In genomic region chr10:117165557-117166419, GRCh38 we compare ENCODE assay signal across 9 cellular contexts. TPM values are rescaled to one million over a fixed set of nuclear protein-coding genes. Genes with fewer than 3 reads are reported as not detected.
DNase-seq lines count a peak whose midpoint lies in the region; ATAC-seq, FAIRE-seq and TF ChIP-seq lines count a peak whose summit lies in the region.
"Had no signal": no experiment of that assay in that cellular context is flagged by ENCODE, and none has a peak within 500 bp of the region (broad histone marks: within the 10 kb centered on the region; RNA-seq: fewer than 3 reads in every experiment).

No MANE protein-coding gene starts in this region.

- ATAC-seq in HepG2 (peak; percentile 82), upper lobe of right lung (peak; percentile 74)
- ATAC-seq in CD4-positive, alpha-beta T cell (ENCODE audit: poor library complexity) = no peak

- TF ChIP-seq POLR2A in HepG2 (IDR thresholded peaks at IDR 0.05; ENCODE audit: insufficient read depth in 1 of 2, low read depth in 2 of 2, low read length in 2 of 2) = no peak

- H3K4me3 Mint-ChIP-seq in activated naive CD4-positive, alpha-beta T cell treated with anti-CD3 and anti-CD28 coated beads for 36 hours = no peak overlapping the region
- no peak overlapping the region for H3K4me3 Mint-ChIP-seq in CD4-positive, alpha-beta T cell

- H3K27me3 Mint-ChIP-seq in activated naive CD4-positive, alpha-beta T cell treated with anti-CD3 and anti-CD28 coated beads for 36 hours (ENCODE audit: low read depth) = peaks cover 80% of the 10 kb centered on the region
- H3K27me3 Mint-ChIP-seq in CD4-positive, alpha-beta T cell = peaks cover 87% of the 10 kb centered on the region

- peak overlapping the region; percentile 58 for H3K27ac ChIP-seq in caudate nucleus (ENCODE audit: low read depth, low read length)
- H3K27ac ChIP-seq in HepG2 (ENCODE audit: extremely low read length, insufficient read depth, low read length) = no peak overlapping the region
- no peak overlapping the region for H3K27ac ChIP-seq in upper lobe of right lung
- no peak overlapping the region for H3K27ac ChIP-seq in CD4-positive, alpha-beta T cell (ENCODE audit: low read depth, low read length)
- H3K27ac ChIP-seq: epithelial cell of prostate had no signal

- peak overlapping the region; percentile 71 for H3K4me2 ChIP-seq in HepG2 (ENCODE audit: low read depth, low read length)

- 3% methylated on average over 7 of the region's 50 CpGs for WGBS in HepG2 (ENCODE audit: low lambda C conversion rate)

- no peaks in the 10 kb centered on the region for H3K9me3 Mint-ChIP-seq in activated naive CD4-positive, alpha-beta T cell treated with anti-CD3 and anti-CD28 coated beads for 36 hours
- no peaks in the 10 kb centered on the region for H3K9me3 Mint-ChIP-seq in CD4-positive, alpha-beta T cell

- no peaks in the 10 kb centered on the region for H4K20me1 ChIP-seq in HepG2 (ENCODE audit: insufficient read depth, low read length)

- H3K4me3 ChIP-seq in HepG2 (replicated peaks in 1 of 3; ENCODE audit: insufficient read depth in 1 of 3, low read depth in 2 of 3, low read length in 3 of 3) (peak overlapping the region in 1 of 3 experiments; percentile 53; a peak in 1 of 6 replicates), upper lobe of right lung (peak overlapping the region; percentile 35)

- H3K79me2 ChIP-seq in HepG2 (ENCODE audit: insufficient read depth, low read length) = no peaks in the 10 kb centered on the region

- H3K27ac Mint-ChIP-seq in activated naive CD4-positive, alpha-beta T cell treated with anti-CD3 and anti-CD28 coated beads for 36 hours = no peak overlapping the region
- no peak overlapping the region for H3K27ac Mint-ChIP-seq in CD4-positive, alpha-beta T cell

- no peaks in the 10 kb centered on the region for H3K36me3 ChIP-seq in HepG2 (replicated peaks in 1 of 2; ENCODE audit: control insufficient read depth in 1 of 2, insufficient read depth in 2 of 2, low read length in 2 of 2)
- H3K36me3 ChIP-seq in upper lobe of right lung = no peaks in the 10 kb centered on the region

- no peak overlapping the region for H2AFZ ChIP-seq in HepG2 (ENCODE audit: low read length)

- peak; percentile 87 for TF ChIP-seq RAD21 in HepG2 (CRISPR knock-in tag; IDR thresholded peaks at IDR 0.05)

- TF ChIP-seq CTCF in HepG2 (CRISPR knock-in tag; IDR thresholded peaks at IDR 0.05) = peak; percentile 77
- TF ChIP-seq CTCF in upper lobe of right lung (IDR thresholded peaks at IDR 0.05) = peak; percentile 46
- TF ChIP-seq CTCF in CD4-positive, alpha-beta T cell (IDR thresholded peaks at IDR 0.05) = no peak

- BruUV-seq in HepG2 (replicated peaks; lab: Mats Ljungman, UMichigan) = no TSS peak

- CTCF ChIA-PET in activated naive CD4-positive, alpha-beta T cell treated with anti-CD3 and anti-CD28 coated beads for 36 hours (lab: Charles Lee) = interaction anchor here (0.6 to 6.0 kb wide), 10 partner anchors 10 to 582 kb away, joined by 3 to 34 read pairs (median 5); no protein-coding TSS in a partner anchor
- CTCF ChIA-PET in HepG2 (lab: Yijun Ruan, JAX; ENCODE audit: low intra/inter-chr PET ratio, low total read pairs) = interaction anchor here (0.9 to 5.0 kb wide), 2 partner anchors 9 to 369 kb away, joined by 3 to 60 read pairs; no protein-coding TSS in a partner anchor
- CTCF ChIA-PET in CD4-positive, alpha-beta T cell (lab: Charles Lee) = interaction anchor here (2.9 kb wide), 1 partner anchor 9 kb away, joined by 12 read pairs; no protein-coding TSS in a partner anchor

- POLR2A ChIA-PET in HepG2 (lab: Yijun Ruan, JAX) = no interaction called here
- POLR2A ChIA-PET in CD4-positive, alpha-beta T cell (lab: Charles Lee) = interaction anchor here (1.3 kb wide), 1 partner anchor 9 kb away, joined by 4 read pairs; no protein-coding TSS in a partner anchor

- H3K4me1 ChIP-seq in HepG2 (ENCODE audit: insufficient read depth, low read length) = peaks cover 17% of the 10 kb centered on the region
- peaks cover 32% of the 10 kb centered on the region for H3K4me1 ChIP-seq in upper lobe of right lung

- no peaks in the 10 kb centered on the region for H3K9me3 ChIP-seq in HepG2 (ENCODE audit: low read length)
- no peaks in the 10 kb centered on the region for H3K9me3 ChIP-seq in upper lobe of right lung
- H3K9me3 ChIP-seq in CD4-positive, alpha-beta T cell (ENCODE audit: control insufficient read depth, low read length) = no peaks in the 10 kb centered on the region

- in situ Hi-C loops in HepG2 (cut with HindIII; ENCODE audit: extremely low pct_ligation_motif_present, low pct_unique_long_range_greater_than_20kb) = loop anchor here (5.0 to 10.0 kb wide), 2 partner anchors 161 to 368 kb away; partner anchors contain the start of gene SHTN1

- peak; percentile 42 for DNase-seq in activated naive CD4-positive, alpha-beta T cell treated with anti-CD3 and anti-CD28 coated beads for 36 hours
- no peak for DNase-seq in activated naive CD4-positive, alpha-beta T cell (lab: John Stamatoyannopoulos, UW)
- DNase-seq in NCI-H69 (lab: John Stamatoyannopoulos, UW) = peak; percentile 68
- peak in 52 of 61 donors; percentile 7 to 73 (median 43) for DNase-seq in caudate nucleus (lab: John Stamatoyannopoulos, UW)
- no peak for DNase-seq in HepG2 (ENCODE audit: low spot score)
- peak; percentile 75 for DNase-seq in upper lobe of right lung
- DNase-seq in dedifferentiated amniotic fluid mesenchymal stem cell (ENCODE audit: extremely low spot score) = no peak
- no peak for DNase-seq in CD4-positive, alpha-beta T cell

- H3K27me3 ChIP-seq in HepG2 (ENCODE audit: control insufficient read depth in 1 of 2, insufficient read depth in 2 of 2, low read length in 2 of 2) (peaks cover 6 to 90% of the 10 kb centered on the region in 2 experiments), upper lobe of right lung (peaks cover 99% of the 10 kb centered on the region)
- peaks cover 95% of the 10 kb centered on the region for H3K27me3 ChIP-seq in CD4-positive, alpha-beta T cell (ENCODE audit: control insufficient read depth, insufficient read depth, low read length)

- FAIRE-seq in HepG2 (lab: Jason Lieb, UNC) = no peak

- no peak overlapping the region for H3K9ac ChIP-seq in HepG2 (ENCODE audit: insufficient read depth, low read depth, low read length)

- H3K36me3 Mint-ChIP-seq in activated naive CD4-positive, alpha-beta T cell treated with anti-CD3 and anti-CD28 coated beads for 36 hours (ENCODE audit: low read depth) = no peaks in the 10 kb centered on the region
- no peaks in the 10 kb centered on the region for H3K36me3 Mint-ChIP-seq in CD4-positive, alpha-beta T cell (ENCODE audit: low read depth)

- intact Hi-C loops in activated naive CD4-positive, alpha-beta T cell treated with anti-CD3 and anti-CD28 coated beads for 36 hours (cut with micrococcal nuclease) = loop anchor here (10.0 kb wide), 1 partner anchor 379 kb away; the partner anchor contains the start of gene EMX2
- intact Hi-C loops in HepG2 (cut with micrococcal nuclease; ENCODE audit: unreplicated experiment) = loop anchor here (1.0 to 5.0 kb wide), 3 partner anchors 53 to 368 kb away; no protein-coding TSS in a partner anchor
- intact Hi-C loops in upper lobe of right lung (cut with DNase I) = no loop called here
- intact Hi-C loops in CD4-positive, alpha-beta T cell (cut with DNase I, micrococcal nuclease) = no loop called here

- TF ChIP-seq EP300 in HepG2 (IDR thresholded peaks at IDR 0.05; ENCODE audit: low read depth in 2 of 2, low read length in 2 of 2) = no peak
- no peak for TF ChIP-seq EP300 in HepG2 (CRISPR knock-in tag; IDR thresholded peaks at IDR 0.05; ENCODE audit: borderline replicate concordance)

- H3K4me1 Mint-ChIP-seq in activated naive CD4-positive, alpha-beta T cell treated with anti-CD3 and anti-CD28 coated beads for 36 hours (ENCODE audit: low read depth) = peaks cover 51% of the 10 kb centered on the region
- H3K4me1 Mint-ChIP-seq in CD4-positive, alpha-beta T cell (ENCODE audit: low read depth) = peaks cover 47% of the 10 kb centered on the region

RNA-seq across cellular contexts. Expression of gene VAX1, which starts 27.7 kb away (rescaled TPM):
- total RNA-seq in activated naive CD4-positive, alpha-beta T cell treated with anti-CD3 and anti-CD28 coated beads for 36 hours = not detected
- total RNA-seq in HepG2 (2016; rRNA removed; fragmentation: Illumina TruSeq; extraction: Trizol) = not detected in 2 replicates
- not detected in 2 replicates for total RNA-seq in HepG2 (2016; cell fraction: cytosol; rRNA removed; fragmentation: Illumina TruSeq; extraction: Trizol; ENCODE audit: low read depth)
- not detected in 2 replicates for total RNA-seq in HepG2 (2016; cell fraction: insoluble cytoplasmic fraction; rRNA removed; fragmentation: Illumina TruSeq; extraction: Trizol)
- not detected in 2 replicates for total RNA-seq in HepG2 (2016; cell fraction: membrane; rRNA removed; fragmentation: Illumina TruSeq; extraction: Trizol)
- not detected in 2 replicates for total RNA-seq in HepG2 (2016; cell fraction: nucleus; rRNA removed; fragmentation: Illumina TruSeq; extraction: Trizol)
- polyA plus RNA-seq in HepG2 (2011; rRNA removed) = not detected in 2 replicates
- polyA plus RNA-seq in HepG2 (2011; cell fraction: cytosol; rRNA removed) = not detected in 2 replicates
- not detected in 2 replicates for polyA plus RNA-seq in HepG2 (2011; cell fraction: nucleus; rRNA removed)
- polyA plus RNA-seq in HepG2 (2012) = not detected in 2 replicates
- polyA plus RNA-seq in HepG2 (2016; cell fraction: cytosol; fragmentation: Illumina TruSeq; extraction: Trizol; ENCODE audit: low read depth) = not detected in 2 replicates
- polyA plus RNA-seq in HepG2 (2016; cell fraction: insoluble cytoplasmic fraction; fragmentation: Illumina TruSeq; extraction: Trizol; ENCODE audit: low read depth) = not detected in 2 replicates
- polyA plus RNA-seq in HepG2 (2016; cell fraction: membrane; fragmentation: Illumina TruSeq; extraction: Trizol; ENCODE audit: low read depth) = not detected in 2 replicates
- not detected in 2 replicates for polyA plus RNA-seq in HepG2 (2016; cell fraction: nucleus; fragmentation: Illumina TruSeq; extraction: Trizol; ENCODE audit: insufficient read depth, low read depth)
- not detected in 2 replicates for polyA minus RNA-seq in HepG2 (2011; rRNA and poly(A)+ RNA removed; ENCODE audit: low replicate concordance)
- polyA minus RNA-seq in HepG2 (2011; cell fraction: cytosol; rRNA and poly(A)+ RNA removed) = not detected in 2 replicates
- polyA minus RNA-seq in HepG2 (2011; cell fraction: nucleus; rRNA and poly(A)+ RNA removed) = not detected in 2 replicates
- total RNA-seq in upper lobe of right lung = not detected
- not detected for total RNA-seq in CD4-positive, alpha-beta T cell

RNA-seq across cellular contexts. Expression of gene KCNK18, which starts 31.5 kb away (rescaled TPM):
- not detected for total RNA-seq in activated naive CD4-positive, alpha-beta T cell treated with anti-CD3 and anti-CD28 coated beads for 36 hours
- total RNA-seq in HepG2 (2016; rRNA removed; fragmentation: Illumina TruSeq; extraction: Trizol) (not detected in 2 replicates), upper lobe of right lung (not detected)
- total RNA-seq in HepG2 (2016; cell fraction: cytosol; rRNA removed; fragmentation: Illumina TruSeq; extraction: Trizol; ENCODE audit: low read depth) = not detected in 2 replicates
- total RNA-seq in HepG2 (2016; cell fraction: insoluble cytoplasmic fraction; rRNA removed; fragmentation: Illumina TruSeq; extraction: Trizol) = not detected in 2 replicates
- total RNA-seq in HepG2 (2016; cell fraction: membrane; rRNA removed; fragmentation: Illumina TruSeq; extraction: Trizol) = not detected in 2 replicates
- not detected in 2 replicates for total RNA-seq in HepG2 (2016; cell fraction: nucleus; rRNA removed; fragmentation: Illumina TruSeq; extraction: Trizol)
- not detected in 2 replicates for polyA plus RNA-seq in HepG2 (2011; rRNA removed)
- not detected in 2 replicates for polyA plus RNA-seq in HepG2 (2011; cell fraction: cytosol; rRNA removed)
- polyA plus RNA-seq in HepG2 (2011; cell fraction: nucleus; rRNA removed) = not detected in 2 replicates
- polyA plus RNA-seq in HepG2 (2012) = not detected in 2 replicates
- not detected in 2 replicates for polyA plus RNA-seq in HepG2 (2016; cell fraction: cytosol; fragmentation: Illumina TruSeq; extraction: Trizol; ENCODE audit: low read depth)
- polyA plus RNA-seq in HepG2 (2016; cell fraction: insoluble cytoplasmic fraction; fragmentation: Illumina TruSeq; extraction: Trizol; ENCODE audit: low read depth) = not detected in 2 replicates
- polyA plus RNA-seq in HepG2 (2016; cell fraction: membrane; fragmentation: Illumina TruSeq; extraction: Trizol; ENCODE audit: low read depth) = not detected in 2 replicates
- polyA plus RNA-seq in HepG2 (2016; cell fraction: nucleus; fragmentation: Illumina TruSeq; extraction: Trizol; ENCODE audit: insufficient read depth, low read depth) = not detected in 2 replicates
- polyA minus RNA-seq in HepG2 (2011; rRNA and poly(A)+ RNA removed; ENCODE audit: low replicate concordance) = not detected in 2 replicates
- not detected in 2 replicates for polyA minus RNA-seq in HepG2 (2011; cell fraction: cytosol; rRNA and poly(A)+ RNA removed)
- not detected in 2 replicates for polyA minus RNA-seq in HepG2 (2011; cell fraction: nucleus; rRNA and poly(A)+ RNA removed)
- total RNA-seq in CD4-positive, alpha-beta T cell = not detected

Comparison
In these comparisons a context has a peak if more than half of its experiments do, and no peak if none do; other contexts are left out.
1. DNase-seq: peak in activated naive CD4-positive, alpha-beta T cell treated with anti-CD3 and anti-CD28 coated beads for 36 hours (single experiment), NCI-H69 (single experiment), caudate nucleus (52 of 61) and upper lobe of right lung (single experiment); none in activated naive CD4-positive, alpha-beta T cell (0 of 4), HepG2 (single experiment), dedifferentiated amniotic fluid mesenchymal stem cell (single experiment) and CD4-positive, alpha-beta T cell (0 of 10).
2. intact Hi-C loops: an anchor here in activated naive CD4-positive, alpha-beta T cell treated with anti-CD3 and anti-CD28 coated beads for 36 hours (10.0 kb wide) and HepG2 (1.0 to 5.0 kb wide); none called in upper lobe of right lung and CD4-positive, alpha-beta T cell.